In genomic region chr16:75102595-75102994, GRCh38 we compare ENCODE assay signal across 18 cellular contexts. TPM values are rescaled to one million over a fixed set of nuclear protein-coding genes. Genes with fewer than 3 reads are reported as not detected.
"Had no signal": no experiment of that assay in that cellular context is flagged by ENCODE, and none has a peak within 500 bp of the region (broad histone marks: within the 10 kb centered on the region; RNA-seq: fewer than 3 reads in every experiment).

No MANE protein-coding gene starts in this region.

- H3K9me3 ChIP-seq: adrenal gland, mucosa of descending colon, transverse colon, vagina had no signal

- H3K27ac ChIP-seq: adrenal gland, cardiac muscle cell, dorsolateral prefrontal cortex, transverse colon, vagina had no signal

- H3K36me3 ChIP-seq: adrenal gland, cardiac muscle cell, transverse colon, vagina had no signal

- DNase-seq: activated CD4-positive, CD25-positive, alpha-beta regulatory T cell treated with anti-CD3 and anti-CD28 coated beads, Interleukin-2, amount 50 U/mL, for 72 hours; activated naive CD4-positive, alpha-beta T cell treated with anti-CD3 and anti-CD28 coated beads, Interleukin-2, amount 50 U/mL, for 16 hours; adrenal gland; naive thymus-derived CD8-positive, alpha-beta T cell; occipital lobe; right cardiac atrium; stimulated activated CD4-positive, alpha-beta T cell treated with anti-CD3 and anti-CD28 coated beads, Interleukin-4, amount 100 ng/mL, for 4 hours; stimulated activated CD8-positive, alpha-beta memory T cell treated with anti-CD3 and anti-CD28 coated beads, Interleukin-4, amount 100 ng/mL, for 48 hours; stimulated activated naive CD8-positive, alpha-beta T cell treated with anti-CD3 and anti-CD28 coated beads, Interleukin-15, Interleukin-2, amounts not matched to agents 100 U/mL and 50 U/mL, for 24 hours; T-helper 9 cell; transverse colon had no signal

- H3K27me3 ChIP-seq: adrenal gland, cardiac muscle cell, dorsolateral prefrontal cortex, transverse colon, vagina had no signal

- H3K4me3 ChIP-seq: adrenal gland, cardiac muscle cell, dorsolateral prefrontal cortex, mucosa of descending colon, skin epidermis, transverse colon, vagina had no signal

- ATAC-seq: esophagus mucosa; left lobe of liver; mucosa of descending colon; naive thymus-derived CD8-positive, alpha-beta T cell; right cardiac atrium; stimulated activated naive CD8-positive, alpha-beta T cell treated with anti-CD3 and anti-CD28 coated beads, Interleukin-15, Interleukin-2, amounts not matched to agents 100 U/mL and 50 U/mL, for 24 hours had no signal

- H3K4me3 Mint-ChIP-seq: naive thymus-derived CD8-positive, alpha-beta T cell had no signal

- H3K9me3 Mint-ChIP-seq: naive thymus-derived CD8-positive, alpha-beta T cell had no signal

RNA-seq across cellular contexts. Expression of gene LDHD, which starts 14.0 kb away (rescaled TPM):
- total RNA-seq: naive thymus-derived CD8-positive, alpha-beta T cell had no signal
- polyA plus RNA-seq: naive thymus-derived CD8-positive, alpha-beta T cell had no signal
